ENCODE assay signal across 8 cellular contexts in the genomic region with DNA sequence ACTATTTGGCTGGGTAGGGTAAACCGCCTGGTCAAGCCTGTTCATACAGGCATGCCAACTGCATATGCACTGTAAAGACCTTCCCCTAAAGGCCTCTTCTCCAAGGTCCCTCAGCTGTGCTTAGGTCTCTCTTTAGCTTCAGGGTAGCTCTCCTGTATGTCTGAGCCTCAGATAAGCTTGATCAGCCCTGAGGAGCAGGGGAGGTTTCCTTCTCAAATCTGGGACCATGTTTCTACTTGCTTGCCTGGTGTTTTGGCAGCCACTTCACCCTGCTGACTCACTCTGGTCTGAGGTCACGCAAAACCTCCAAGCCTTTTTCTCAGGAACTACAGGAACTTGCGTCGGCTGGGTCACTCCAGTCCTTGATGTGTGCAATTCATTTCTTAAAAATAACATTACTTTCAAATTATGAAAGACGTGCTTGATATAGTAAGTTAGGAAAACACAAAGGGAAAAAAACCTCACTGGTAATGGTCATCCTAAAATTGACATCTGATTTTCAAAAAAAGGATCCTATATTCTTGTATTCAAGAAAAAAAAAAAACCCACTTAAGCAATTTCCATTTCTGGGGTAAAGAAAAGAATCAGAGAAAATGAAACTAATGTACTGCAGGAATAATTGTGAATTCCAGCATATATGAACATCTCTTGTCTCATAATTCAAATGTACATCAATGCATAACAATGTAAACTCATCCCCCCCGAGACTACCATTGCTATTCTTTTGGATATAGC. TPM values are rescaled to one million over a fixed set of nuclear protein-coding genes. Genes with fewer than 3 reads are reported as not detected.
A peak's percentile ranks its signal among the peaks of the same experiment; 100 is the strongest.
DNase-seq lines count a peak whose midpoint lies in the region; ATAC-seq and TF ChIP-seq lines count a peak whose summit lies in the region.

No MANE protein-coding gene starts in this region.

- CTCF ChIA-PET in RWPE1 (lab: Yijun Ruan, JAX) = interaction anchor here (0.6 kb wide), 2 partner anchors 18 to 526 kb away, joined by 3 read pairs; no protein-coding TSS in a partner anchor

- H3K4me3 ChIP-seq in GM23338 = no peak overlapping the region
- no peak overlapping the region for H3K4me3 ChIP-seq in mesendoderm (ENCODE audit: low read length)
- no peak overlapping the region for H3K4me3 ChIP-seq in tibial artery

- H3K36me3 Mint-ChIP-seq in GM23338 (ENCODE audit: low read depth) = no peaks in the 10 kb centered on the region
- no peaks in the 10 kb centered on the region for H3K36me3 Mint-ChIP-seq in chondrocyte (ENCODE audit: low read depth)
- no peaks in the 10 kb centered on the region for H3K36me3 Mint-ChIP-seq in nephron progenitor cell (ENCODE audit: low read depth)

- intact Hi-C loops in tibial artery (cut with DNase I; ENCODE audit: low total_unique reads) = no loop called here

- H3K56ac ChIP-seq in mesendoderm (ENCODE audit: low read length) = no peak overlapping the region

- no peak overlapping the region for H2AK5ac ChIP-seq in mesendoderm (ENCODE audit: low read length)

- H3K23ac ChIP-seq in mesendoderm (ENCODE audit: low read length) = no peak overlapping the region

- H3K27me3 Mint-ChIP-seq in GM23338 (ENCODE audit: insufficient read depth, low read depth, poor library complexity) (peaks cover 13% of the 10 kb centered on the region), chondrocyte (ENCODE audit: low read depth) (no peaks in the 10 kb centered on the region), nephron progenitor cell (ENCODE audit: low read depth, poor library complexity) (peaks cover 16% of the 10 kb centered on the region)

- no peak overlapping the region for H2AFZ ChIP-seq in GM23338

- H3K4me3 Mint-ChIP-seq in GM23338 (no peak overlapping the region; the same call in 2 of the 3 replicates), chondrocyte (ENCODE audit: unreplicated experiment) (peak overlapping the region; percentile 3), nephron progenitor cell (no peak overlapping the region)

- no peak overlapping the region for H4K5ac ChIP-seq in mesendoderm (ENCODE audit: low read length)

- no peak overlapping the region for H4K8ac ChIP-seq in mesendoderm (ENCODE audit: low read depth, low read length)

- H3K4me1 Mint-ChIP-seq in GM23338 (peaks cover 27% of the 10 kb centered on the region), chondrocyte (ENCODE audit: low read depth) (peaks cover 52% of the 10 kb centered on the region), nephron progenitor cell (peaks cover 24% of the 10 kb centered on the region)

- H3K9me3 Mint-ChIP-seq in GM23338 (no peaks in the 10 kb centered on the region), chondrocyte (ENCODE audit: low read depth) (no peaks in the 10 kb centered on the region), nephron progenitor cell (no peaks in the 10 kb centered on the region)

- TF ChIP-seq CTCF in GM23338 (conservative IDR thresholded peaks at IDR 0.05; ENCODE audit: low read depth in 2 of 2) (no peak), RWPE1 (conservative IDR thresholded peaks at IDR 0.05; ENCODE audit: low read depth) (no peak), chondrocyte (IDR thresholded peaks at IDR 0.05) (no peak), tibial artery (IDR thresholded peaks at IDR 0.05) (no peak), nephron progenitor cell (IDR thresholded peaks at IDR 0.05) (no peak)

- no peak overlapping the region for H3K4ac ChIP-seq in mesendoderm (ENCODE audit: low read depth, low read length)

- H3K27me3 ChIP-seq in GM23338 (ENCODE audit: insufficient read depth) = no peaks in the 10 kb centered on the region
- H3K27me3 ChIP-seq in mesendoderm (ENCODE audit: insufficient read depth, low read length, poor library complexity) = no peaks in the 10 kb centered on the region
- H3K27me3 ChIP-seq in tibial artery = no peaks in the 10 kb centered on the region

- H3K9me3 ChIP-seq in tibial artery = no peaks in the 10 kb centered on the region

- ATAC-seq in GM23338 = no peak

- no peak overlapping the region for H2BK120ac ChIP-seq in mesendoderm (ENCODE audit: low read depth, low read length)

- POLR2A ChIA-PET in RWPE1 (lab: Yijun Ruan, JAX; ENCODE audit: low non-redundant PET) = interaction anchor here (0.6 kb wide), 1 partner anchor 25 kb away, joined by 3 read pairs; a partner anchor contains a TSS

- H3K9me2 ChIP-seq in GM23338 (ENCODE audit: insufficient read depth) = no peaks in the 10 kb centered on the region

- H3K4me2 ChIP-seq in GM23338 = no peak overlapping the region
- H3K4me2 ChIP-seq in mesendoderm (ENCODE audit: low read length) = no peak overlapping the region

- no peaks in the 10 kb centered on the region for H4K20me1 ChIP-seq in GM23338 (replicated peaks; ENCODE audit: insufficient read depth)

- H3K79me2 ChIP-seq in GM23338 (replicated peaks; ENCODE audit: insufficient read depth) (no peaks in the 10 kb centered on the region), mesendoderm (ENCODE audit: control insufficient read depth, insufficient read depth, low read length) (no peaks in the 10 kb centered on the region)

- H3K27ac ChIP-seq in GM23338 (ENCODE audit: low read depth) = no peak overlapping the region
- peak overlapping the region; percentile 98 for H3K27ac ChIP-seq in RWPE1
- no peak overlapping the region for H3K27ac ChIP-seq in mesendoderm (ENCODE audit: low read depth, low read length)
- peak overlapping the region; percentile 69 to 82 for H3K27ac ChIP-seq in tibial artery

- H3F3A ChIP-seq in GM23338 (replicated peaks; ENCODE audit: low read depth) = no peaks in the 10 kb centered on the region

- peaks cover 12% of the 10 kb centered on the region; the same call in 1 of the 2 replicates for H3K4me1 ChIP-seq in GM23338 (ENCODE audit: insufficient read depth)
- H3K4me1 ChIP-seq in mesendoderm (ENCODE audit: control insufficient read depth, low read depth, low read length) = peaks cover 1% of the 10 kb centered on the region
- peaks cover 0 to 62% (median 35%) of the 10 kb centered on the region in 4 donors for H3K4me1 ChIP-seq in tibial artery

- H3K36me3 ChIP-seq in GM23338 (ENCODE audit: insufficient read depth) (no peaks in the 10 kb centered on the region), mesendoderm (ENCODE audit: control insufficient read depth, insufficient read depth, low read length) (no peaks in the 10 kb centered on the region), tibial artery (no peaks in the 10 kb centered on the region)

- no peak overlapping the region for H2BK5ac ChIP-seq in mesendoderm (ENCODE audit: low read length)

- H3K79me1 ChIP-seq in mesendoderm (ENCODE audit: low read length) = no peaks in the 10 kb centered on the region

- no peak overlapping the region for H2BK15ac ChIP-seq in mesendoderm (replicated peaks; ENCODE audit: low read depth)

- H3K27ac Mint-ChIP-seq in GM23338 (peak overlapping the region; percentile 60; the same call in 1 of the 2 replicates), chondrocyte (ENCODE audit: unreplicated experiment) (peak overlapping the region; percentile 95), nephron progenitor cell (no peak overlapping the region)

- H3K18ac ChIP-seq in mesendoderm (ENCODE audit: low read length) = no peak overlapping the region

- no peak overlapping the region for H3K9ac ChIP-seq in mesendoderm (ENCODE audit: low read length)

- DNase-seq in GM23338 (ENCODE audit: low spot score) (no peak), RWPE1 (ENCODE audit: low spot score) (peak; percentile 88), chondrocyte (ENCODE audit: low spot score) (no peak), mesendoderm (peak; percentile 67), tibial artery (peak; percentile 88 to 95), nephron progenitor cell (no peak), mesenteric fat pad (ENCODE audit: low spot score) (no peak)
- no peak for DNase-seq in effector CD8-positive, alpha-beta T cell (lab: John Stamatoyannopoulos, UW)

- no CpG with 5 or more reads among the region's 6 CpGs for WGBS in mesendoderm (ENCODE audit: extremely low coverage, insufficient coverage, low lambda C conversion rate)

TF ChIP-seq in GM23338, 12 proteins besides CTCF, POLR2A, EP300 and RAD21 (continues in another document):
- TF ChIP-seq, protein P1, sequence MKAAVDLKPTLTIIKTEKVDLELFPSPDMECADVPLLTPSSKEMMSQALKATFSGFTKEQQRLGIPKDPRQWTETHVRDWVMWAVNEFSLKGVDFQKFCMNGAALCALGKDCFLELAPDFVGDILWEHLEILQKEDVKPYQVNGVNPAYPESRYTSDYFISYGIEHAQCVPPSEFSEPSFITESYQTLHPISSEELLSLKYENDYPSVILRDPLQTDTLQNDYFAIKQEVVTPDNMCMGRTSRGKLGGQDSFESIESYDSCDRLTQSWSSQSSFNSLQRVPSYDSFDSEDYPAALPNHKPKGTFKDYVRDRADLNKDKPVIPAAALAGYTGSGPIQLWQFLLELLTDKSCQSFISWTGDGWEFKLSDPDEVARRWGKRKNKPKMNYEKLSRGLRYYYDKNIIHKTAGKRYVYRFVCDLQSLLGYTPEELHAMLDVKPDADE (IDR thresholded peaks at IDR 0.05) = no peak

RNA-seq across cellular contexts. Expression of a gene that starts 24.7 kb away (rescaled TPM):
- 10.6 and 11.9 TPM in 2 replicates for total RNA-seq in GM23338 (2014; rRNA removed; shearing (Covaris generic))
- 2.6 and 2.9 TPM in 2 replicates for polyA plus RNA-seq in GM23338 (2016; fragmentation: Nextera tagmentation; extraction: Ambion mirVana)
- total RNA-seq in chondrocyte (15.5 to 17.6 TPM (median 17.4 TPM) in 3 replicates), mesenteric fat pad (23.5 TPM)
- polyA plus RNA-seq in mesendoderm (2013, experiment 1 of 2) = 6.6 TPM
- 7.1 TPM for polyA plus RNA-seq in mesendoderm (2013, experiment 2 of 2)

RNA-seq across cellular contexts. Expression of a gene that starts 47.4 kb away (rescaled TPM):
- total RNA-seq in GM23338 (2014; rRNA removed; shearing (Covaris generic)) = 142 and 165 TPM in 2 replicates
- polyA plus RNA-seq in GM23338 (2016; fragmentation: Nextera tagmentation; extraction: Ambion mirVana) = 121 and 125 TPM in 2 replicates
- total RNA-seq in chondrocyte = 86.1 to 98.9 TPM (median 94.9 TPM) in 3 replicates
- 101 TPM for polyA plus RNA-seq in mesendoderm (2013, experiment 1 of 2)
- 105 TPM for polyA plus RNA-seq in mesendoderm (2013, experiment 2 of 2)
- total RNA-seq in mesenteric fat pad = 159 TPM

Comparison
In these comparisons a context has a peak if more than half of its experiments do, and no peak if none do; other contexts are left out.
1. DNase-seq: peak in RWPE1 (single experiment), mesendoderm (single experiment) and tibial artery (2 of 2); none in GM23338 (single experiment), chondrocyte (single experiment), nephron progenitor cell (single experiment), mesenteric fat pad (single experiment) and effector CD8-positive, alpha-beta T cell (single experiment).
2. H3K27ac ChIP-seq: peak in RWPE1 (single experiment) and tibial artery (2 of 2); none in GM23338 (single experiment) and mesendoderm (single experiment).